In the genomic region with DNA sequence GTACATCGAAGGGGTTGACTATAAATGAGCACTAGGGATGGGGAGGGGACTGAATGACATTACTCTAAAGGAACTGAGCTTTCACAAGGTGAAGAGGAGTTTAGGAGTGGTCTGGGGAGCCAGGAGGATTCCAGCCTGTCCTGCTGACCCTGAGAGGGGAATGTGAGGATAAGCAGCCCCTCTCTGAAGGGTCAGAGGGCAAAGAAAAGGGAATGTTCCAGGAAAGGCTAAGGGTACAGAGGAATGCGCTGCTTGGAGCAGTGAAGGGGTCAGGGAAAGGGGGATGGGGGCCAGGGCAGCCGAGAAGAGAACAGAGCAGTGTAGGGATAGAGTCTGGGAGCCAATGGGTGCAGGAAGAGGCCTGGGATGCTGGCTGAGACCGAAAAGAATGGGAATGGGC, we compare ENCODE assay signal across 19 cellular contexts.
"Had no signal": no experiment of that assay in that cellular context is flagged by ENCODE, and none has a peak within 500 bp of the region (broad histone marks: within the 10 kb centered on the region; RNA-seq: fewer than 3 reads in every experiment).

No MANE protein-coding gene starts in this region.

- H3K27ac Mint-ChIP-seq: activated B cell treated with CpG ODN at 0.5 μM for 24 hours; activated CD4-positive, alpha-beta T cell treated with anti-CD3 and anti-CD28 coated beads for 36 hours; activated naive CD4-positive, alpha-beta T cell treated with anti-CD3 and anti-CD28 coated beads, Interleukin-2, amount 10 ng/mL, durations not matched to agents 7 days and 5 days; activated T-cell treated with anti-CD3 and anti-CD28 coated beads, Interleukin-2, amount 50 U/mL, for 72 hours; dendritic cell treated with granulocyte-macrophage colony-stimulating factor and Interleukin-4, amounts not matched to agents 40 ng/mL and 50 ng/mL, for 4 days; natural killer cell treated with Interleukin-12 subunit alpha and Interleukin-12 subunit beta and Interleukin-15 and Interleukin-18, amount 100 ng/mL, for 72 hours had no signal

- DNase-seq: activated B cell treated with CpG ODN at 0.5 μM for 24 hours; activated CD4-positive, alpha-beta T cell treated with anti-CD3 and anti-CD28 coated beads for 36 hours; activated CD4-positive, alpha-beta T cell treated with anti-CD3 and anti-CD28 coated beads, Interleukin-2, amount 50 U/mL, for 4 hours; activated effector memory CD4-positive, alpha-beta T cell treated with anti-CD3 and anti-CD28 coated beads, Interleukin-2, amount 50 U/mL, for 16 hours; activated naive CD4-positive, alpha-beta T cell treated with anti-CD3 and anti-CD28 coated beads, Interleukin-2, amount 10 ng/mL, durations not matched to agents 7 days and 5 days; activated T-cell treated with anti-CD3 and anti-CD28 coated beads, Interleukin-2, amount 50 U/mL, for 72 hours; amygdala; effector CD4-positive, alpha-beta T cell; heart right ventricle; nucleus accumbens; sigmoid colon; stimulated activated CD4-positive, alpha-beta T cell treated with anti-CD3 and anti-CD28 coated beads, Interleukin-4, amount 100 ng/mL, for 24 hours; stimulated activated naive CD4-positive, alpha-beta T cell treated with Interleukin-2 at 50 U/mL for 16 hours; T-helper 9 cell had no signal

- H3K27me3 ChIP-seq: heart right ventricle, sigmoid colon had no signal

- H3K4me3 ChIP-seq: heart right ventricle, lung, sigmoid colon had no signal

- H3K9me3 Mint-ChIP-seq: activated B cell treated with CpG ODN at 0.5 μM for 24 hours; activated naive CD4-positive, alpha-beta T cell treated with anti-CD3 and anti-CD28 coated beads, Interleukin-2, amount 10 ng/mL, durations not matched to agents 7 days and 5 days; activated T-cell treated with anti-CD3 and anti-CD28 coated beads, Interleukin-2, amount 50 U/mL, for 72 hours; dendritic cell treated with granulocyte-macrophage colony-stimulating factor and Interleukin-4, amounts not matched to agents 40 ng/mL and 50 ng/mL, for 4 days; natural killer cell treated with Interleukin-12 subunit alpha and Interleukin-12 subunit beta and Interleukin-15 and Interleukin-18, amount 100 ng/mL, for 72 hours had no signal

- H3K4me1 Mint-ChIP-seq: activated B cell treated with CpG ODN at 0.5 μM for 24 hours had no signal

- H3K36me3 ChIP-seq: heart right ventricle, sigmoid colon had no signal

- H3K27me3 Mint-ChIP-seq: activated B cell treated with CpG ODN at 0.5 μM for 24 hours; activated CD4-positive, alpha-beta T cell treated with anti-CD3 and anti-CD28 coated beads for 36 hours had no signal

- H3K9me3 ChIP-seq: sigmoid colon had no signal

- H3K36me3 Mint-ChIP-seq: activated naive CD4-positive, alpha-beta T cell treated with anti-CD3 and anti-CD28 coated beads, Interleukin-2, amount 10 ng/mL, durations not matched to agents 7 days and 5 days; brain; natural killer cell treated with Interleukin-12 subunit alpha and Interleukin-12 subunit beta and Interleukin-15 and Interleukin-18, amount 100 ng/mL, for 72 hours had no signal

- H3K4me3 Mint-ChIP-seq: activated B cell treated with CpG ODN at 0.5 μM for 24 hours; activated CD4-positive, alpha-beta T cell treated with anti-CD3 and anti-CD28 coated beads for 36 hours; activated naive CD4-positive, alpha-beta T cell treated with anti-CD3 and anti-CD28 coated beads, Interleukin-2, amount 10 ng/mL, durations not matched to agents 7 days and 5 days; activated T-cell treated with anti-CD3 and anti-CD28 coated beads, Interleukin-2, amount 50 U/mL, for 72 hours; brain; dendritic cell treated with granulocyte-macrophage colony-stimulating factor and Interleukin-4, amounts not matched to agents 40 ng/mL and 50 ng/mL, for 4 days; natural killer cell treated with Interleukin-12 subunit alpha and Interleukin-12 subunit beta and Interleukin-15 and Interleukin-18, amount 100 ng/mL, for 72 hours had no signal

- ATAC-seq: activated CD4-positive, alpha-beta T cell treated with anti-CD3 and anti-CD28 coated beads for 36 hours; activated T-cell treated with anti-CD3 and anti-CD28 coated beads, Interleukin-2, amount 50 U/mL, for 72 hours; left lobe of liver had no signal
